ENCODE assay signal across 1 cellular context in genomic region chr19:48595171-48595570, GRCh38.
A peak's percentile ranks its signal among the peaks of the same experiment; 100 is the strongest.
TF ChIP-seq lines count a peak whose summit lies in the region.

No MANE protein-coding gene starts in this region.

TF ChIP-seq in K562, 482 proteins besides CTCF, POLR2A, EP300 and RAD21:
- TF ChIP-seq MCM2 (IDR thresholded peaks at IDR 0.05; ENCODE audit: low read depth) (no peak), ZFP36 (IDR thresholded peaks at IDR 0.05; ENCODE audit: low read depth, low read length, partially characterized antibody) (peak; percentile 62), ZBTB40 (IDR thresholded peaks at IDR 0.05) (no peak), ZBTB40 (CRISPR knock-in tag; IDR thresholded peaks at IDR 0.05) (no peak), POLR3G (IDR thresholded peaks at IDR 0.05; ENCODE audit: extremely low read depth, insufficient read length, insufficient replicate concordance) (no peak), E2F6 (IDR thresholded peaks at IDR 0.05; ENCODE audit: borderline replicate concordance in 1 of 2, extremely low read depth in 1 of 2, insufficient read depth in 1 of 2, insufficient read length in 1 of 2, low read depth in 1 of 2, low read length in 1 of 2, poor library complexity in 1 of 2, severe bottlenecking in 1 of 2) (no peak), GABPB1 (CRISPR knock-in tag; IDR thresholded peaks at IDR 0.05) (no peak), TFE3 (CRISPR knock-in tag; IDR thresholded peaks at IDR 0.05) (no peak), CBX2 (IDR thresholded peaks at IDR 0.05; ENCODE audit: insufficient read depth, low read length, poor library complexity, severe bottlenecking) (no peak), POLR2G (IDR thresholded peaks at IDR 0.05; ENCODE audit: low read depth, low read length) (no peak), MTF1 (CRISPR knock-in tag; IDR thresholded peaks at IDR 0.05; ENCODE audit: borderline replicate concordance) (no peak), TAF7 (tag; IDR thresholded peaks at IDR 0.05) (no peak), FOXJ2 (tag; IDR thresholded peaks at IDR 0.05) (no peak), RBM25 (IDR thresholded peaks at IDR 0.05; ENCODE audit: low read depth, low read length, severe bottlenecking) (peak; percentile 72), SMARCA5 (IDR thresholded peaks at IDR 0.05) (peak; percentile 72; the same call in 1 of the 2 replicates), BCOR (IDR thresholded peaks at IDR 0.05) (peak; percentile 62)
- TF ChIP-seq, protein P1, sequence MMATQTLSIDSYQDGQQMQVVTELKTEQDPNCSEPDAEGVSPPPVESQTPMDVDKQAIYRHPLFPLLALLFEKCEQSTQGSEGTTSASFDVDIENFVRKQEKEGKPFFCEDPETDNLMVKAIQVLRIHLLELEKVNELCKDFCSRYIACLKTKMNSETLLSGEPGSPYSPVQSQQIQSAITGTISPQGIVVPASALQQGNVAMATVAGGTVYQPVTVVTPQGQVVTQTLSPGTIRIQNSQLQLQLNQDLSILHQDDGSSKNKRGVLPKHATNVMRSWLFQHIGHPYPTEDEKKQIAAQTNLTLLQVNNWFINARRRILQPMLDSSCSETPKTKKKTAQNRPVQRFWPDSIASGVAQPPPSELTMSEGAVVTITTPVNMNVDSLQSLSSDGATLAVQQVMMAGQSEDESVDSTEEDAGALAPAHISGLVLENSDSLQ (IDR thresholded peaks at IDR 0.05) = no peak
